Comparison of ENCODE assay signal across 1 cellular context in the genomic region with DNA sequence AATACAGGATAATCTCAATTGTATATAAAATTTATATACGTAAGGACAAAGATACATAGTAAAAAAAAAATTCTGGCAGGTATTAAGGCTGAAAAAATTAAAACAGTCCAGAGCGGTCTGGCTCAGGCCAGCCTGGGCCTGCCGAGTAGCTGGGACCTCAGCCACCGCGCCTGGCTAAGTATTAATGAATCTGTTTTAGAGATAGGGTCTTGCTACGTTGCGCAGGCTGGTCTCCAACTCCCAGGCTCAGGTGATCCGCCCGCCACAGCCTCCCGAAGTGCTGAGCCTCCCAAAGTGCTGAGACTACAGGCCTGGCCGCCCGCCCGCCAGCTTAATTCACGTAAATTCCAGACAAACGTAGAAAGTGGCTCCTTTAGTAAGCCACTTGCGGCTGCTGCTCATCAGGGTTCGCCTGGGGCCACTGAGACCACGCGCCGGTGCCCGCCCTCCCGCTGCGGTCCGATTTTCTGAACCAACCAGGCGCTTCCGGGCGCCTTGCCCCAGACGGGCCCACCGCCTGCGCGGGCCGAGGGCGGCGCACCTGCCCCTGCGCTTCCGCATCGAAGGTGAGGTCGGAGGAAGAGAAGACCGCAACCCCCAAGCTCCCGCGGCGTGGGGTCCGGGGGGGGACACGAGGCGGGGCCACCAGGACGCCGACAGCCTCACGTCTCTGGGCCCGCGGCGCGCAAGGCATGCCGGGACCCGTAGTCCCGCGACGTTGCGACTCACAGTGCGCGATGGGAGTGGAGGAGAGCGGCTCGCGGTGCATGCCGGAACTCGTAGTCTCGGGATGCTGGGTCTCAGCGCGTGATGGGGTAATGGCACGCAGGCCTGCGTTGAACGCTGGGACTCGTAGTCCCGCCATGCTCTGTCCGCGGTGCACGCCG.
A peak's percentile ranks its signal among the peaks of the same experiment; 100 is the strongest.
TF ChIP-seq lines count a peak whose summit lies in the region.

No MANE protein-coding gene starts in this region.

TF ChIP-seq in K562, 482 proteins besides CTCF, POLR2A, EP300 and RAD21 (continued from another document and continues in another):
- TF ChIP-seq, protein P1, sequence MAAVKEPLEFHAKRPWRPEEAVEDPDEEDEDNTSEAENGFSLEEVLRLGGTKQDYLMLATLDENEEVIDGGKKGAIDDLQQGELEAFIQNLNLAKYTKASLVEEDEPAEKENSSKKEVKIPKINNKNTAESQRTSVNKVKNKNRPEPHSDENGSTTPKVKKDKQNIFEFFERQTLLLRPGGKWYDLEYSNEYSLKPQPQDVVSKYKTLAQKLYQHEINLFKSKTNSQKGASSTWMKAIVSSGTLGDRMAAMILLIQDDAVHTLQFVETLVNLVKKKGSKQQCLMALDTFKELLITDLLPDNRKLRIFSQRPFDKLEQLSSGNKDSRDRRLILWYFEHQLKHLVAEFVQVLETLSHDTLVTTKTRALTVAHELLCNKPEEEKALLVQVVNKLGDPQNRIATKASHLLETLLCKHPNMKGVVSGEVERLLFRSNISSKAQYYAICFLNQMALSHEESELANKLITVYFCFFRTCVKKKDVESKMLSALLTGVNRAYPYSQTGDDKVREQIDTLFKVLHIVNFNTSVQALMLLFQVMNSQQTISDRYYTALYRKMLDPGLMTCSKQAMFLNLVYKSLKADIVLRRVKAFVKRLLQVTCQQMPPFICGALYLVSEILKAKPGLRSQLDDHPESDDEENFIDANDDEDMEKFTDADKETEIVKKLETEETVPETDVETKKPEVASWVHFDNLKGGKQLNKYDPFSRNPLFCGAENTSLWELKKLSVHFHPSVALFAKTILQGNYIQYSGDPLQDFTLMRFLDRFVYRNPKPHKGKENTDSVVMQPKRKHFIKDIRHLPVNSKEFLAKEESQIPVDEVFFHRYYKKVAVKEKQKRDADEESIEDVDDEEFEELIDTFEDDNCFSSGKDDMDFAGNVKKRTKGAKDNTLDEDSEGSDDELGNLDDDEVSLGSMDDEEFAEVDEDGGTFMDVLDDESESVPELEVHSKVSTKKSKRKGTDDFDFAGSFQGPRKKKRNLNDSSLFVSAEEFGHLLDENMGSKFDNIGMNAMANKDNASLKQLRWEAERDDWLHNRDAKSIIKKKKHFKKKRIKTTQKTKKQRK (IDR thresholded peaks at IDR 0.05; ENCODE audit: borderline replicate concordance, low read depth, low read length) = no peak
- TF ChIP-seq FOXA3 (CRISPR knock-in tag; conservative IDR thresholded peaks at IDR 0.05 in 1 of 2, IDR thresholded peaks at IDR 0.05 in 1 of 2) (no peak; a peak in 1 of 4 replicates), ZNF143 (CRISPR knock-in tag; IDR thresholded peaks at IDR 0.05) (peak; percentile 98), NCOA4 (IDR thresholded peaks at IDR 0.05; ENCODE audit: partially characterized antibody) (no peak), CHD4 (IDR thresholded peaks at IDR 0.05; ENCODE audit: insufficient read depth, insufficient replicate concordance, low read depth, low read length, poor library complexity, severe bottlenecking) (no peak), ZNF436 (CRISPR knock-in tag; IDR thresholded peaks at IDR 0.05) (no peak), ZBTB9 (CRISPR knock-in tag; IDR thresholded peaks at IDR 0.05) (peak; percentile 54), PHB2 (IDR thresholded peaks at IDR 0.05; ENCODE audit: low read depth) (no peak), ZNF407 (IDR thresholded peaks at IDR 0.05; ENCODE audit: low read depth) (no peak; the same call in 1 of the 2 replicates), SP1 (CRISPR knock-in tag; IDR thresholded peaks at IDR 0.05) (peak; percentile 87), MAFK (IDR thresholded peaks at IDR 0.05; ENCODE audit: low read length) (no peak), HMBOX1 (IDR thresholded peaks at IDR 0.05) (no peak), ZSCAN29 (IDR thresholded peaks at IDR 0.05) (no peak), SUPT5H (IDR thresholded peaks at IDR 0.05) (peak; percentile 64), PCBP2 (IDR thresholded peaks at IDR 0.05; ENCODE audit: low read depth, low read length, poor library complexity, severe bottlenecking) (no peak), TAF7 (tag; IDR thresholded peaks at IDR 0.05) (no peak)
- TF ChIP-seq, protein P2, sequence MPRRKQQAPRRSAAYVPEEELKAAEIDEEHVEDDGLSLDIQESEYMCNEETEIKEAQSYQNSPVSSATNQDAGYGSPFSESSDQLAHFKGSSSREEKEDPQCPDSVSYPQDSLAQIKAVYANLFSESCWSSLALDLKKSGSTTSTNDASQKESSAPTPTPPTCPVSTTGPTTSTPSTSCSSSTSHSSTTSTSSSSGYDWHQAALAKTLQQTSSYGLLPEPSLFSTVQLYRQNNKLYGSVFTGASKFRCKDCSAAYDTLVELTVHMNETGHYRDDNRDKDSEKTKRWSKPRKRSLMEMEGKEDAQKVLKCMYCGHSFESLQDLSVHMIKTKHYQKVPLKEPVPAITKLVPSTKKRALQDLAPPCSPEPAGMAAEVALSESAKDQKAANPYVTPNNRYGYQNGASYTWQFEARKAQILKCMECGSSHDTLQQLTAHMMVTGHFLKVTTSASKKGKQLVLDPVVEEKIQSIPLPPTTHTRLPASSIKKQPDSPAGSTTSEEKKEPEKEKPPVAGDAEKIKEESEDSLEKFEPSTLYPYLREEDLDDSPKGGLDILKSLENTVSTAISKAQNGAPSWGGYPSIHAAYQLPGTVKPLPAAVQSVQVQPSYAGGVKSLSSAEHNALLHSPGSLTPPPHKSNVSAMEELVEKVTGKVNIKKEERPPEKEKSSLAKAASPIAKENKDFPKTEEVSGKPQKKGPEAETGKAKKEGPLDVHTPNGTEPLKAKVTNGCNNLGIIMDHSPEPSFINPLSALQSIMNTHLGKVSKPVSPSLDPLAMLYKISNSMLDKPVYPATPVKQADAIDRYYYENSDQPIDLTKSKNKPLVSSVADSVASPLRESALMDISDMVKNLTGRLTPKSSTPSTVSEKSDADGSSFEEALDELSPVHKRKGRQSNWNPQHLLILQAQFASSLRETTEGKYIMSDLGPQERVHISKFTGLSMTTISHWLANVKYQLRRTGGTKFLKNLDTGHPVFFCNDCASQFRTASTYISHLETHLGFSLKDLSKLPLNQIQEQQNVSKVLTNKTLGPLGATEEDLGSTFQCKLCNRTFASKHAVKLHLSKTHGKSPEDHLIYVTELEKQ (CRISPR knock-in tag; IDR thresholded peaks at IDR 0.05) = no peak
- TF ChIP-seq, protein P3, sequence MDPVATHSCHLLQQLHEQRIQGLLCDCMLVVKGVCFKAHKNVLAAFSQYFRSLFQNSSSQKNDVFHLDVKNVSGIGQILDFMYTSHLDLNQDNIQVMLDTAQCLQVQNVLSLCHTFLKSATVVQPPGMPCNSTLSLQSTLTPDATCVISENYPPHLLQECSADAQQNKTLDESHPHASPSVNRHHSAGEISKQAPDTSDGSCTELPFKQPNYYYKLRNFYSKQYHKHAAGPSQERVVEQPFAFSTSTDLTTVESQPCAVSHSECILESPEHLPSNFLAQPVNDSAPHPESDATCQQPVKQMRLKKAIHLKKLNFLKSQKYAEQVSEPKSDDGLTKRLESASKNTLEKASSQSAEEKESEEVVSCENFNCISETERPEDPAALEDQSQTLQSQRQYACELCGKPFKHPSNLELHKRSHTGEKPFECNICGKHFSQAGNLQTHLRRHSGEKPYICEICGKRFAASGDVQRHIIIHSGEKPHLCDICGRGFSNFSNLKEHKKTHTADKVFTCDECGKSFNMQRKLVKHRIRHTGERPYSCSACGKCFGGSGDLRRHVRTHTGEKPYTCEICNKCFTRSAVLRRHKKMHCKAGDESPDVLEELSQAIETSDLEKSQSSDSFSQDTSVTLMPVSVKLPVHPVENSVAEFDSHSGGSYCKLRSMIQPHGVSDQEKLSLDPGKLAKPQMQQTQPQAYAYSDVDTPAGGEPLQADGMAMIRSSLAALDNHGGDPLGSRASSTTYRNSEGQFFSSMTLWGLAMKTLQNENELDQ (CRISPR knock-in tag; IDR thresholded peaks at IDR 0.05; ENCODE audit: borderline replicate concordance) = no peak
- TF ChIP-seq, protein P4, sequence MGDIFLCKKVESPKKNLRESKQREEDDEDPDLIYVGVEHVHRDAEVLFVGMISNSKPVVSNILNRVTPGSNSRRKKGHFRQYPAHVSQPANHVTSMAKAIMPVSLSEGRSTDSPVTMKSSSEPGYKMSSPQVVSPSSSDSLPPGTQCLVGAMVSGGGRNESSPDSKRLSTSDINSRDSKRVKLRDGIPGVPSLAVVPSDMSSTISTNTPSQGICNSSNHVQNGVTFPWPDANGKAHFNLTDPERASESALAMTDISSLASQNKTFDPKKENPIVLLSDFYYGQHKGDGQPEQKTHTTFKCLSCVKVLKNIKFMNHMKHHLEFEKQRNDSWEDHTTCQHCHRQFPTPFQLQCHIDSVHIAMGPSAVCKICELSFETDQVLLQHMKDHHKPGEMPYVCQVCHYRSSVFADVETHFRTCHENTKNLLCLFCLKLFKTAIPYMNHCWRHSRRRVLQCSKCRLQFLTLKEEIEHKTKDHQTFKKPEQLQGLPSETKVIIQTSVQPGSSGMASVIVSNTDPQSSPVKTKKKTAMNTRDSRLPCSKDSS (IDR thresholded peaks at IDR 0.05; ENCODE audit: low read depth, partially characterized antibody) = no peak
- TF ChIP-seq, protein P5, sequence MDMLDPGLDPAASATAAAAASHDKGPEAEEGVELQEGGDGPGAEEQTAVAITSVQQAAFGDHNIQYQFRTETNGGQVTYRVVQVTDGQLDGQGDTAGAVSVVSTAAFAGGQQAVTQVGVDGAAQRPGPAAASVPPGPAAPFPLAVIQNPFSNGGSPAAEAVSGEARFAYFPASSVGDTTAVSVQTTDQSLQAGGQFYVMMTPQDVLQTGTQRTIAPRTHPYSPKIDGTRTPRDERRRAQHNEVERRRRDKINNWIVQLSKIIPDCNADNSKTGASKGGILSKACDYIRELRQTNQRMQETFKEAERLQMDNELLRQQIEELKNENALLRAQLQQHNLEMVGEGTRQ (CRISPR knock-in tag; IDR thresholded peaks at IDR 0.05) = peak; percentile 69
- TF ChIP-seq, protein P6, sequence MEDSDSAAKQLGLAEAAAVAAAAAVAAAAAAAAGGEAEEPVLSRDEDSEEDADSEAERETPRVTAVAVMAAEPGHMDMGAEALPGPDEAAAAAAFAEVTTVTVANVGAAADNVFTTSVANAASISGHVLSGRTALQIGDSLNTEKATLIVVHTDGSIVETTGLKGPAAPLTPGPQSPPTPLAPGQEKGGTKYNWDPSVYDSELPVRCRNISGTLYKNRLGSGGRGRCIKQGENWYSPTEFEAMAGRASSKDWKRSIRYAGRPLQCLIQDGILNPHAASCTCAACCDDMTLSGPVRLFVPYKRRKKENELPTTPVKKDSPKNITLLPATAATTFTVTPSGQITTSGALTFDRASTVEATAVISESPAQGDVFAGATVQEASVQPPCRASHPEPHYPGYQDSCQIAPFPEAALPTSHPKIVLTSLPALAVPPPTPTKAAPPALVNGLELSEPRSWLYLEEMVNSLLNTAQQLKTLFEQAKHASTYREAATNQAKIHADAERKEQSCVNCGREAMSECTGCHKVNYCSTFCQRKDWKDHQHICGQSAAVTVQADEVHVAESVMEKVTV (CRISPR knock-in tag; IDR thresholded peaks at IDR 0.05) = no peak
